1 cellular context compared by ENCODE assay signal in genomic region chr12:123947531-123947930, GRCh38.
TF ChIP-seq lines count a peak whose summit lies in the region.

No MANE protein-coding gene starts in this region.

TF ChIP-seq in K562, 482 proteins besides CTCF, POLR2A, EP300 and RAD21:
- TF ChIP-seq NFYB (IDR thresholded peaks at IDR 0.05; ENCODE audit: extremely low read depth, insufficient read length), result peak; percentile 3
